ENCODE assay signal across 10 cellular contexts in genomic region chr6:167296293-167296690, GRCh38. TPM values are rescaled to one million over a fixed set of nuclear protein-coding genes. Genes with fewer than 3 reads are reported as not detected.
"Had no signal": no experiment of that assay in that cellular context is flagged by ENCODE, and none has a peak within 500 bp of the region (broad histone marks: within the 10 kb centered on the region; RNA-seq: fewer than 3 reads in every experiment).

No MANE protein-coding gene starts in this region.

- H3K4me3 ChIP-seq: GM23248, HAP-1, K562 had no signal

- H3K4me3 Mint-ChIP-seq: HFFc6 had no signal

- H3K9me3 ChIP-seq: HAP-1 had no signal

- ATAC-seq: HCT116, K562 had no signal

- H3K36me3 ChIP-seq: HAP-1 had no signal

- H3K9ac ChIP-seq: GM23248 had no signal

- H3K27ac ChIP-seq: GM23248 had no signal

- H3K27ac Mint-ChIP-seq: HFFc6 had no signal

- DNase-seq: GM23248, GOT3, H7, HFFc6, IMR-90 had no signal

- H2AFZ ChIP-seq: GM23248 had no signal

- H3K4me1 ChIP-seq: HAP-1 had no signal

RNA-seq across cellular contexts. Expression of gene UNC93A, which starts 5.2 kb away (rescaled TPM):
- total RNA-seq: GM23248, H4, HFFc6, IMR-90, K562 had no signal
- polyA plus RNA-seq: GM23248, IMR-90, K562 had no signal

RNA-seq across cellular contexts. Expression of gene TTLL2, which starts 28.6 kb away (rescaled TPM):
- total RNA-seq: GM23248, H4, H7, HFFc6, HT-29, IMR-90, K562 had no signal
- polyA plus RNA-seq: GM23248, IMR-90, K562 had no signal
